13 cellular contexts compared by ENCODE assay signal in genomic region chr3:178353292-178353814, GRCh38.
DNase-seq lines count a peak whose midpoint lies in the region; ATAC-seq and TF ChIP-seq lines count a peak whose summit lies in the region.
"Had no signal": no experiment of that assay in that cellular context is flagged by ENCODE, and none has a peak within 500 bp of the region (broad histone marks: within the 10 kb centered on the region; RNA-seq: fewer than 3 reads in every experiment).

No MANE protein-coding gene starts in this region.

- H3K27ac ChIP-seq in brain microvascular endothelial cell, result peak overlapping the region; percentile 9

- H3K4me3 Mint-ChIP-seq in nephron, result no peak overlapping the region
- H3K4me3 Mint-ChIP-seq: activated naive CD8-positive, alpha-beta T cell treated with anti-CD3 and anti-CD28 coated beads for 36 hours; activated T-cell treated with anti-CD3 and anti-CD28 coated beads, Interleukin-2, amount 50 U/mL, for 24 hours; CD4-positive, CD25-positive, alpha-beta regulatory T cell; central memory CD8-positive, alpha-beta T cell had no signal

- in situ Hi-C loops in brain microvascular endothelial cell (cut with HindIII; ENCODE audit: low pct_ligation_motif_present, low sequenced_read_pairs), result no loop called here

- peaks cover 39% of the 10 kb centered on the region for H3K4me1 Mint-ChIP-seq in nephron
- H3K4me1 Mint-ChIP-seq: activated naive CD8-positive, alpha-beta T cell treated with anti-CD3 and anti-CD28 coated beads for 36 hours; CD4-positive, CD25-positive, alpha-beta regulatory T cell had no signal

- TF ChIP-seq CTCF in brain microvascular endothelial cell (IDR thresholded peaks at IDR 0.05; ENCODE audit: low read depth, low read length, missing control alignments), result no peak
- no peak for TF ChIP-seq CTCF in nephron (IDR thresholded peaks at IDR 0.05; ENCODE audit: unreplicated experiment in 3 of 3)

- H3K4me3 ChIP-seq in brain microvascular endothelial cell (ENCODE audit: low read depth, low read length), result no peak overlapping the region

- H3K9me3 Mint-ChIP-seq in nephron, result peaks cover 21% of the 10 kb centered on the region
- H3K9me3 Mint-ChIP-seq: activated naive CD8-positive, alpha-beta T cell treated with anti-CD3 and anti-CD28 coated beads for 36 hours; central memory CD8-positive, alpha-beta T cell had no signal

- peaks cover 4% of the 10 kb centered on the region for H3K36me3 Mint-ChIP-seq in nephron (ENCODE audit: low read depth)
- H3K36me3 Mint-ChIP-seq: activated naive CD8-positive, alpha-beta T cell treated with anti-CD3 and anti-CD28 coated beads for 36 hours; CD4-positive, CD25-positive, alpha-beta regulatory T cell had no signal

- DNase-seq in GM03348 (ENCODE audit: low spot score) (peak; percentile 17), NCI-H1105 treated with DMSO at 0.1 percent for 48 hours (lab: John Stamatoyannopoulos, UW) (peak; percentile 89), brain microvascular endothelial cell (no peak), NCI-H128 (lab: John Stamatoyannopoulos, UW; ENCODE audit: unreplicated experiment) (no peak), Right ventricle myocardium inferior (ENCODE audit: missing footprints) (no peak)
- DNase-seq in effector CD4-positive, alpha-beta T cell, result no peak
- DNase-seq: activated naive CD8-positive, alpha-beta T cell treated with anti-CD3 and anti-CD28 coated beads for 36 hours; activated T-cell treated with anti-CD3 and anti-CD28 coated beads, Interleukin-2, amount 50 U/mL, for 24 hours; CD4-positive, CD25-positive, alpha-beta regulatory T cell; stimulated activated CD4-positive, alpha-beta T cell treated with anti-CD3 and anti-CD28 coated beads, Interleukin-15, amount 100 ng/mL, for 24 hours had no signal

- H3K27ac Mint-ChIP-seq in nephron, result peak overlapping the region; percentile 16 to 63 (median 44)
- H3K27ac Mint-ChIP-seq: activated naive CD8-positive, alpha-beta T cell treated with anti-CD3 and anti-CD28 coated beads for 36 hours; activated T-cell treated with anti-CD3 and anti-CD28 coated beads, Interleukin-2, amount 50 U/mL, for 24 hours had no signal

- no peaks in the 10 kb centered on the region for H3K27me3 Mint-ChIP-seq in nephron (ENCODE audit: low read depth)
- H3K27me3 Mint-ChIP-seq: activated naive CD8-positive, alpha-beta T cell treated with anti-CD3 and anti-CD28 coated beads for 36 hours had no signal

- ATAC-seq in Right ventricle myocardium inferior, result no peak

- no peaks in the 10 kb centered on the region for H3K27me3 ChIP-seq in brain microvascular endothelial cell (replicated peaks)
- H3K27me3 ChIP-seq: SJCRH30 had no signal

- no peaks in the 10 kb centered on the region for H3K36me3 ChIP-seq in brain microvascular endothelial cell (replicated peaks)
- H3K36me3 ChIP-seq: SJCRH30 had no signal

- intact Hi-C loops in Right ventricle myocardium inferior (cut with DNase I), result no loop called here

Comparison
In these comparisons a context has a peak if more than half of its experiments do, and no peak if none do; other contexts are left out.
1. DNase-seq: peak in GM03348 (single experiment) and NCI-H1105 treated with DMSO at 0.1 percent for 48 hours (single experiment); none in brain microvascular endothelial cell (single experiment), NCI-H128 (single experiment), Right ventricle myocardium inferior (single experiment) and effector CD4-positive, alpha-beta T cell (single experiment).